8 cellular contexts compared by ENCODE assay signal in genomic region chr2:5915926-5916325, GRCh38.
DNase-seq lines count a peak whose midpoint lies in the region; ATAC-seq and TF ChIP-seq lines count a peak whose summit lies in the region.

No MANE protein-coding gene starts in this region.

- H3K9me2 ChIP-seq in GM23338 (ENCODE audit: insufficient read depth) (no peaks in the 10 kb centered on the region), PC-9 (ENCODE audit: insufficient read depth) (no peaks in the 10 kb centered on the region)

- intact Hi-C loops in PC-9 (cut with micrococcal nuclease; ENCODE audit: unreplicated experiment), result loop anchor here (5.0 kb wide), 1 partner anchor 1959 kb away; no protein-coding TSS in a partner anchor
- intact Hi-C loops in uterus (cut with DNase I; ENCODE audit: low total_unique reads), result no loop called here

- CTCF ChIA-PET in PC-9 (lab: Charles Lee), result interaction anchor here (0.6 kb wide), 1 partner anchor 1957 kb away, joined by 6 read pairs; no protein-coding TSS in a partner anchor

- H3F3A ChIP-seq in GM23338 (replicated peaks; ENCODE audit: low read depth) (no peaks in the 10 kb centered on the region), PC-9 (ENCODE audit: insufficient read depth, low read depth) (no peaks in the 10 kb centered on the region)

- H3K9me3 Mint-ChIP-seq in GM23338, result peaks cover 28% of the 10 kb centered on the region; the same call in 2 of the 3 replicates

- peak; percentile 27 for DNase-seq in Caki2 (ENCODE audit: low read depth)
- DNase-seq in GM23338 (ENCODE audit: low spot score), result peak; percentile 75
- peak in 1 of 2 experiments; percentile 3 for DNase-seq in PC-9
- peak; percentile 49 for DNase-seq in iPS-NIHi7 (ENCODE audit: extremely low spot score)
- DNase-seq in uterus, result no peak
- DNase-seq in NCI-H510A treated with DMSO at 0.1 percent for 48 hours (lab: John Stamatoyannopoulos, UW), result no peak

- no peak overlapping the region for H3K4me2 ChIP-seq in GM23338
- H3K4me2 ChIP-seq in PC-9, result no peak overlapping the region

- H4K20me1 ChIP-seq in GM23338 (replicated peaks; ENCODE audit: insufficient read depth), result peaks cover 3% of the 10 kb centered on the region; the same call in 1 of the 2 replicates
- no peaks in the 10 kb centered on the region for H4K20me1 ChIP-seq in PC-9 (ENCODE audit: insufficient read depth)

- peaks cover 58% of the 10 kb centered on the region for H3K27me3 ChIP-seq in GM23338 (ENCODE audit: insufficient read depth)
- H3K27me3 ChIP-seq in PC-9 (ENCODE audit: insufficient read depth, low read depth), result no peaks in the 10 kb centered on the region
- H3K27me3 ChIP-seq in uterus, result no peaks in the 10 kb centered on the region

- H3K79me2 ChIP-seq in GM23338 (replicated peaks; ENCODE audit: insufficient read depth) (no peaks in the 10 kb centered on the region), PC-9 (ENCODE audit: low read depth) (no peaks in the 10 kb centered on the region)

- H3K36me3 ChIP-seq in GM23338 (ENCODE audit: insufficient read depth), result no peaks in the 10 kb centered on the region
- H3K36me3 ChIP-seq in PC-9 (ENCODE audit: low read depth), result no peaks in the 10 kb centered on the region
- no peaks in the 10 kb centered on the region for H3K36me3 ChIP-seq in uterus

- H3K4me3 ChIP-seq in GM23338, result no peak overlapping the region
- no peak overlapping the region for H3K4me3 ChIP-seq in PC-9
- H3K4me3 ChIP-seq in uterus, result no peak overlapping the region

- TF ChIP-seq CTCF in GM23338 (conservative IDR thresholded peaks at IDR 0.05; ENCODE audit: low read depth in 2 of 2), result peak; percentile 76 to 83
- TF ChIP-seq CTCF in PC-9 (conservative IDR thresholded peaks at IDR 0.05), result peak; percentile 64
- no peak for TF ChIP-seq CTCF in uterus (IDR thresholded peaks at IDR 0.05)

- H3K9me3 ChIP-seq in PC-9 (ENCODE audit: insufficient read depth, low read depth) (no peaks in the 10 kb centered on the region), uterus (no peaks in the 10 kb centered on the region)

- H3K27ac Mint-ChIP-seq in GM23338, result no peak overlapping the region

- peaks cover 6% of the 10 kb centered on the region; the same call in 1 of the 3 replicates for H3K36me3 Mint-ChIP-seq in GM23338 (ENCODE audit: low read depth)

- BruUV-seq in PC-9 (replicated peaks; lab: Mats Ljungman, UMichigan), result no TSS peak

- no peak overlapping the region for H2AFZ ChIP-seq in GM23338
- no peak overlapping the region for H2AFZ ChIP-seq in PC-9

- H3K27me3 Mint-ChIP-seq in GM23338 (ENCODE audit: insufficient read depth, low read depth, poor library complexity), result peaks cover 45% of the 10 kb centered on the region

- H3K4me1 Mint-ChIP-seq in GM23338, result peaks cover 26% of the 10 kb centered on the region

- in situ Hi-C loops in Caki2 (cut with HindIII; ENCODE audit: low pct_unique_long_range_greater_than_20kb, low sequenced_read_pairs), result no loop called here

- POLR2A ChIA-PET in PC-9 (lab: Charles Lee; ENCODE audit: unreplicated experiment), result no interaction called here

- no peak for TF ChIP-seq POLR2A in uterus (IDR thresholded peaks at IDR 0.05)

- H3K4me3 Mint-ChIP-seq in GM23338, result no peak overlapping the region

- ATAC-seq in GM23338 (peak; percentile 75), GM19395 (IDR thresholded peaks at IDR 0.05; ENCODE audit: unreplicated experiment) (no peak), HG03045 (IDR thresholded peaks at IDR 0.05; ENCODE audit: unreplicated experiment) (no peak)

- H3K4me1 ChIP-seq in GM23338 (ENCODE audit: insufficient read depth) (peaks cover 18% of the 10 kb centered on the region), PC-9 (replicated peaks; ENCODE audit: insufficient read depth) (no peaks in the 10 kb centered on the region), uterus (no peaks in the 10 kb centered on the region)

- H3K27ac ChIP-seq in GM23338 (ENCODE audit: low read depth) (no peak overlapping the region), PC-9 (no peak overlapping the region), uterus (no peak overlapping the region)

TF ChIP-seq in GM23338, 12 proteins besides CTCF, POLR2A, EP300 and RAD21:
- TF ChIP-seq JUNB (IDR thresholded peaks at IDR 0.05; ENCODE audit: unreplicated experiment), result no peak
- no peak for TF ChIP-seq NANOG (IDR thresholded peaks at IDR 0.05; ENCODE audit: borderline replicate concordance)
- TF ChIP-seq ZNF462 (CRISPR knock-in tag; IDR thresholded peaks at IDR 0.05), result 0 out of 2 replicates have a peak, but pooled peaks have one; percentile 45
- no peak for TF ChIP-seq POLR2AphosphoS5 (IDR thresholded peaks at IDR 0.05; ENCODE audit: low read depth)
- no peak for TF ChIP-seq CREB1 (CRISPR knock-in tag; IDR thresholded peaks at IDR 0.05; ENCODE audit: low read depth)

Comparison
In these comparisons a context has a peak if more than half of its experiments do, and no peak if none do; other contexts are left out.
1. DNase-seq: peak in Caki2 (single experiment), GM23338 (single experiment) and iPS-NIHi7 (single experiment); none in uterus (0 of 2) and NCI-H510A treated with DMSO at 0.1 percent for 48 hours (single experiment).
2. CTCF ChIP-seq: peak in GM23338 (2 of 2) and PC-9 (single experiment); none in uterus (0 of 4).